In genomic region chr7:102319671-102320070, GRCh38 we compare ENCODE assay signal across 1 cellular context.
TF ChIP-seq lines count a peak whose summit lies in the region.

No MANE protein-coding gene starts in this region.

TF ChIP-seq in HEK293, 187 proteins besides CTCF, POLR2A, EP300 and RAD21:
- TF ChIP-seq PRDM10 (tag by site-specific recombination; IDR thresholded peaks at IDR 0.05) = no peak
- peak; percentile 52 for TF ChIP-seq ZIC2 (tag by site-specific recombination; IDR thresholded peaks at IDR 0.05)
- TF ChIP-seq ZNF341 (tag by site-specific recombination; IDR thresholded peaks at IDR 0.05; ENCODE audit: low read depth) = peak; percentile 30; the same call in 1 of the 2 replicates
- no peak for TF ChIP-seq ZNF843 (tag by site-specific recombination; IDR thresholded peaks at IDR 0.05)
